Comparison of ENCODE assay signal across 23 cellular contexts in the genomic region with DNA sequence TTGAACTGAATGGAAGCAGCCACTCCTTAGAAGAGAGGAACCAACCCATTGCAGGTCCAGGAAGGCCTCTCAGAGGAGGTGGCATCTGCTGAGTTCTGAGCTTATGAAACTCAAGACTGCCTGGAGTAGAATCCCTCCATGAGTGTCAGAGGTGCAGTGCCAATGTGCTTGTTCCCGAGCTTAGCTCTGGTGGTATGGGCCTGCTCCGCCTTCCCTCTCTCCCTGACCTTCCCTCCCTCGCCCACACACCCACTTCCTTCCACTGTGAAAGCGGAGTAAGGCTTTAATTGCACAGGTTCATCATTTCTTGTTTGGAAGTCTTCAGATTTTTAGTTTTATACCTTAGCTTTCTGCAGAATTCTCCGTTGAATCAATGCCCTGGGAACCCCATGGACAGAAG.
DNase-seq lines count a peak whose midpoint lies in the region; ATAC-seq, FAIRE-seq and TF ChIP-seq lines count a peak whose summit lies in the region.
"Had no signal": no experiment of that assay in that cellular context is flagged by ENCODE, and none has a peak within 500 bp of the region (broad histone marks: within the 10 kb centered on the region; RNA-seq: fewer than 3 reads in every experiment).

No MANE protein-coding gene starts in this region.

- H3K9ac ChIP-seq in GM12878 (ENCODE audit: control insufficient read depth, insufficient read depth, low read length) (no peak overlapping the region), mucosa of rectum (ENCODE audit: low read depth in 1 of 2, low read length in 2 of 2) (peak overlapping the region; percentile 29 to 49)
- H3K9ac ChIP-seq: KMS-11 had no signal

- no peak overlapping the region for H2AFZ ChIP-seq in GM12878 (ENCODE audit: control insufficient read depth, low read depth, low read length)

- no peak for DNase-seq in activated CD8-positive, alpha-beta T cell treated with anti-CD3 and anti-CD28 coated beads, Interleukin-2, amount 10 ng/mL, durations not matched to agents 7 days and 5 days
- DNase-seq in GM12878 (ENCODE audit: low read depth, low spot score), result no peak
- no peak for DNase-seq in stomach
- no peak for DNase-seq in G401 (ENCODE audit: low spot score)
- DNase-seq in effector CD4-positive, alpha-beta T cell, result no peak
- DNase-seq in GM19240 (ENCODE audit: insufficient read length, low spot score), result no peak
- DNase-seq: amygdala; COR-L47; effector memory CD4-positive, alpha-beta T cell; naive B cell; NCI-H1092; NCI-H2029 treated with DMSO at 0.1 percent for 48 hours; NCI-H510A treated with DMSO at 0.1 percent for 48 hours; ovary; small intestine; stimulated activated CD4-positive, alpha-beta T cell treated with anti-CD3 and anti-CD28 coated beads, Interleukin-4, amount 100 ng/mL, for 4 hours; trophoblast cell had no signal

- TF ChIP-seq CTCF in GM12878 (IDR thresholded peaks at IDR 0.05 in 2 of 3, conservative IDR thresholded peaks at IDR 0.05 in 1 of 3; ENCODE audit: control insufficient read depth in 2 of 3, extremely low read depth in 1 of 3, insufficient read depth in 1 of 3, low read depth in 3 of 3, low read length in 3 of 3) (no peak), stomach (IDR thresholded peaks at IDR 0.05) (no peak)

- H3K27ac Mint-ChIP-seq in activated CD8-positive, alpha-beta T cell treated with anti-CD3 and anti-CD28 coated beads, Interleukin-2, amount 10 ng/mL, durations not matched to agents 7 days and 5 days, result peak overlapping the region; percentile 68
- H3K27ac Mint-ChIP-seq: activated T-helper 17 cell treated with anti-CD3 and anti-CD28 coated beads, Interleukin-2, amount 50 U/mL, for 72 hours; B cell had no signal

- H3K4me3 Mint-ChIP-seq in activated CD8-positive, alpha-beta T cell treated with anti-CD3 and anti-CD28 coated beads, Interleukin-2, amount 10 ng/mL, durations not matched to agents 7 days and 5 days, result no peak overlapping the region
- H3K4me3 Mint-ChIP-seq: activated T-helper 17 cell treated with anti-CD3 and anti-CD28 coated beads, Interleukin-2, amount 50 U/mL, for 72 hours; B cell; central memory CD8-positive, alpha-beta T cell; naive B cell had no signal

- 100% methylated on average over 5 of the region's 5 CpGs for WGBS in GM12878 (ENCODE audit: insufficient coverage, insufficient replicate concordance, low lambda C conversion rate, missing lambda C conversion rate)
- WGBS in stomach, 5 donors, result 71 to 84% (median 78%) methylated on average over 5 of the region's 5 CpGs

- no peaks in the 10 kb centered on the region for H3K27me3 Mint-ChIP-seq in activated CD8-positive, alpha-beta T cell treated with anti-CD3 and anti-CD28 coated beads, Interleukin-2, amount 10 ng/mL, durations not matched to agents 7 days and 5 days (ENCODE audit: low read depth)
- H3K27me3 Mint-ChIP-seq: activated T-helper 17 cell treated with anti-CD3 and anti-CD28 coated beads, Interleukin-2, amount 50 U/mL, for 72 hours; B cell; central memory CD8-positive, alpha-beta T cell; naive B cell had no signal

- H3K4me3 ChIP-seq in GM12878 (no peak overlapping the region), mucosa of rectum (ENCODE audit: low read length in 2 of 2) (no peak overlapping the region), stomach (no peak overlapping the region)
- H3K4me3 ChIP-seq: ovary had no signal

- no peak overlapping the region for H3K4me2 ChIP-seq in GM12878 (ENCODE audit: control insufficient read depth, insufficient read depth)
- H3K4me2 ChIP-seq: KMS-11 had no signal

- CTCF ChIA-PET in activated CD8-positive, alpha-beta T cell treated with anti-CD3 and anti-CD28 coated beads, Interleukin-2, amount 10 ng/mL, durations not matched to agents 7 days and 5 days (lab: Charles Lee), result interaction anchor here (0.9 to 1.1 kb wide), 2 partner anchors 11 to 60 kb away, joined by 5 read pairs; no protein-coding TSS in a partner anchor
- CTCF ChIA-PET in GM12878 (lab: Yijun Ruan, JAX), result interaction anchor here (0.7 to 1.3 kb wide), 3 partner anchors 11 to 59 kb away, joined by 3 read pairs; no protein-coding TSS in a partner anchor

- POLR2A ChIA-PET in activated CD8-positive, alpha-beta T cell treated with anti-CD3 and anti-CD28 coated beads, Interleukin-2, amount 10 ng/mL, durations not matched to agents 7 days and 5 days (lab: Charles Lee), result interaction anchor here (1.4 kb wide), 1 partner anchor 10 kb away, joined by 3 read pairs; no protein-coding TSS in a partner anchor
- POLR2A ChIA-PET in GM12878 (lab: Charles Lee), result interaction anchor here (18.6 kb wide), 1 partner anchor 18 kb away, joined by 414 read pairs; no protein-coding TSS in a partner anchor

- no peak for FAIRE-seq in GM12878 (lab: Jason Lieb, UNC)
- FAIRE-seq: small intestine had no signal

- H3K27me3 ChIP-seq in GM12878 (replicated peaks in 1 of 2; ENCODE audit: control insufficient read depth in 2 of 2, insufficient read depth in 2 of 2, low read length in 1 of 2) (no peaks in the 10 kb centered on the region), mucosa of rectum (ENCODE audit: control insufficient read depth in 2 of 2, insufficient read depth in 2 of 2, low read length in 2 of 2) (no peaks in the 10 kb centered on the region), stomach (no peaks in the 10 kb centered on the region)
- H3K27me3 ChIP-seq: ovary had no signal

- peaks cover 81% of the 10 kb centered on the region for H3K36me3 Mint-ChIP-seq in activated CD8-positive, alpha-beta T cell treated with anti-CD3 and anti-CD28 coated beads, Interleukin-2, amount 10 ng/mL, durations not matched to agents 7 days and 5 days (ENCODE audit: low read depth)

- no peak for ATAC-seq in activated CD8-positive, alpha-beta T cell treated with anti-CD3 and anti-CD28 coated beads, Interleukin-2, amount 10 ng/mL, durations not matched to agents 7 days and 5 days
- ATAC-seq in GM12878, result peak; percentile 2; the same call in 1 of the 3 replicates
- ATAC-seq: activated CD4-positive, CD25-positive, alpha-beta regulatory T cell treated with anti-CD3 and anti-CD28 coated beads, Interleukin-2, amount 50 U/mL, for 24 hours had no signal

- in situ Hi-C loops in GM12878 (cut with MboI) (no loop called here), G401 (cut with HindIII; ENCODE audit: low sequenced_read_pairs) (no loop called here)

- TF ChIP-seq RAD21 in GM12878 (IDR thresholded peaks at IDR 0.05; ENCODE audit: insufficient read depth, low read depth, low read length), result no peak

- H3K79me2 ChIP-seq in GM12878 (ENCODE audit: control insufficient read depth, insufficient read depth, low read length), result no peaks in the 10 kb centered on the region

- RAD21 ChIA-PET in GM12878 (lab: Charles Lee; ENCODE audit: unreplicated experiment), result interaction anchor here (1.4 to 12.2 kb wide), 2 partner anchors 14 to 208 kb away, joined by 3 to 377 read pairs; a partner anchor contains a TSS

- peaks cover 59% of the 10 kb centered on the region for H3K4me1 Mint-ChIP-seq in activated CD8-positive, alpha-beta T cell treated with anti-CD3 and anti-CD28 coated beads, Interleukin-2, amount 10 ng/mL, durations not matched to agents 7 days and 5 days (ENCODE audit: low read depth)
- H3K4me1 Mint-ChIP-seq: B cell; central memory CD8-positive, alpha-beta T cell had no signal

- no peak overlapping the region for H3K27ac ChIP-seq in GM12878 (ENCODE audit: control insufficient read depth, insufficient read depth)
- peak overlapping the region; percentile 1 to 85 for H3K27ac ChIP-seq in mucosa of rectum (ENCODE audit: low read depth in 2 of 2, low read length in 2 of 2)
- H3K27ac ChIP-seq in stomach, result peak overlapping the region in 4 of 5 donors; percentile 66 to 83 (median 78)
- H3K27ac ChIP-seq: KMS-11 had no signal

- intact Hi-C loops in GM12878 (cut with micrococcal nuclease; ENCODE audit: unreplicated experiment), result no loop called here
- intact Hi-C loops in stomach (cut with DNase I; ENCODE audit: low total_unique reads), result no loop called here

- TF ChIP-seq EP300 in GM12878 (IDR thresholded peaks at IDR 0.05; ENCODE audit: borderline replicate concordance in 1 of 2, control insufficient read depth in 1 of 2, low read depth in 2 of 2, low read length in 2 of 2) (no peak), stomach (IDR thresholded peaks at IDR 0.05) (no peak)

- TF ChIP-seq POLR2A in GM12878 (IDR thresholded peaks at IDR 0.05; ENCODE audit: low read depth, low read length), result no peak
- no peak for TF ChIP-seq POLR2A in stomach (IDR thresholded peaks at IDR 0.05)

- H3K4me1 ChIP-seq in GM12878 (ENCODE audit: control insufficient read depth, insufficient read depth, low read length) (peaks cover 14% of the 10 kb centered on the region), mucosa of rectum (ENCODE audit: control insufficient read depth in 2 of 2, insufficient read depth in 2 of 2, low read length in 2 of 2) (peaks cover 29 to 45% of the 10 kb centered on the region in 2 donors), stomach (peaks cover 21 to 38% (median 32%) of the 10 kb centered on the region in 4 donors)

- no peaks in the 10 kb centered on the region for H4K20me1 ChIP-seq in GM12878 (ENCODE audit: control insufficient read depth, insufficient read depth)

- BruUV-seq in GM12878 (replicated peaks; lab: Mats Ljungman, UMichigan), result no TSS peak

- no peaks in the 10 kb centered on the region for H3K9me3 ChIP-seq in GM12878 (replicated peaks; ENCODE audit: control insufficient read depth, insufficient read depth, low read length)
- no peaks in the 10 kb centered on the region for H3K9me3 ChIP-seq in mucosa of rectum (ENCODE audit: control insufficient read depth in 2 of 2, low read length in 2 of 2)
- peaks cover 0 to under 1% (median 0%) of the 10 kb centered on the region in 4 donors for H3K9me3 ChIP-seq in stomach
- H3K9me3 ChIP-seq: ovary had no signal

- H3K9me3 Mint-ChIP-seq in activated CD8-positive, alpha-beta T cell treated with anti-CD3 and anti-CD28 coated beads, Interleukin-2, amount 10 ng/mL, durations not matched to agents 7 days and 5 days (ENCODE audit: insufficient read depth), result peaks cover 3% of the 10 kb centered on the region
- H3K9me3 Mint-ChIP-seq: activated T-helper 17 cell treated with anti-CD3 and anti-CD28 coated beads, Interleukin-2, amount 50 U/mL, for 72 hours; central memory CD8-positive, alpha-beta T cell; naive B cell had no signal

- SMC1A ChIA-PET in GM12878 (lab: Charles Lee; ENCODE audit: uncharacterized antibody, unreplicated experiment), result interaction anchor here (19.5 kb wide), 1 partner anchor 14 kb away, joined by 618 read pairs; no protein-coding TSS in a partner anchor

- H3K36me3 ChIP-seq in GM12878 (ENCODE audit: control insufficient read depth in 2 of 2, insufficient read depth in 2 of 2, low read length in 1 of 2), result peaks cover 4 to 30% of the 10 kb centered on the region in 2 experiments
- H3K36me3 ChIP-seq in mucosa of rectum (ENCODE audit: control insufficient read depth in 2 of 2, insufficient read depth in 2 of 2, low read length in 2 of 2), result peaks cover 0 to 4% of the 10 kb centered on the region in 2 donors
- peaks cover 0 to 45% (median 39%) of the 10 kb centered on the region in 4 donors for H3K36me3 ChIP-seq in stomach
- H3K36me3 ChIP-seq: ovary had no signal

TF ChIP-seq in GM12878, 131 proteins besides CTCF, POLR2A, EP300 and RAD21:
- TF ChIP-seq NR2C1 (IDR thresholded peaks at IDR 0.05) (no peak), ASH2L (IDR thresholded peaks at IDR 0.05; ENCODE audit: borderline replicate concordance, low read depth) (no peak)
TF ChIP-seq in GM12878: peak in this region for 0.
